ENCODE assay signal across 1 cellular context in the genomic region with DNA sequence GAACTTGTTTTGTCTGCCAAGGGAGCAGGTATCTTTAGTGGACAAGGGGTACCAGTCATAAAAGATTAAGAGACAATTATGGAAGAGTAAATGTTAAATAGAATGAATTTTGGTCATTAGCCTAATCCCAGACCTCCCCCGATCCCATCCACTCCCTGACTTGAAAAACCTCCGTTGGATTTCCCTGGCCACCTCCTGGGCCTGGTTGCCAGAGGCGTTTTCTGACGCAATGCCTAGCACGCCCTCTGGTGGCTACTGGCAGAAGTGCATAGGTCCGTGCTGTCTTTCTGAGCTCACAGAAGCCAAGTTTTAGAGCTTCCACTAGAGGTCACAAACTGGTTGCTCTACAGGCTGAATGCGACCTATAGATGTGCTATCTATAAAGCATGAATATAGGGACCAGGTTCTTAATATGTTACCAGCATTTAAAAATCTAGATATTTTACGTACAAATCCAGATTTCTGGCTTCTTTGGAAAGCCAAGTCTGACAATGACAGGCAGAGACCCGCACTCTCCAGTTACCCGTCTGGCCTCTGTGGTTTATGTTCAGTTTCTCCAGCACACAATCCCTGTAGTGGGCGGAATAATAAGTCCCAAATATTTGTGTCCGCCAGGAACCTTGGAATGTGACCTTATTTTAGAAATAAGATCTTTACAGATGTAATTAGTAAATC.
TF ChIP-seq lines count a peak whose summit lies in the region.

No MANE protein-coding gene starts in this region.

TF ChIP-seq in HepG2, 621 proteins besides CTCF, POLR2A, EP300 and RAD21 (continued from another document and continues in another):
- TF ChIP-seq, protein P1, sequence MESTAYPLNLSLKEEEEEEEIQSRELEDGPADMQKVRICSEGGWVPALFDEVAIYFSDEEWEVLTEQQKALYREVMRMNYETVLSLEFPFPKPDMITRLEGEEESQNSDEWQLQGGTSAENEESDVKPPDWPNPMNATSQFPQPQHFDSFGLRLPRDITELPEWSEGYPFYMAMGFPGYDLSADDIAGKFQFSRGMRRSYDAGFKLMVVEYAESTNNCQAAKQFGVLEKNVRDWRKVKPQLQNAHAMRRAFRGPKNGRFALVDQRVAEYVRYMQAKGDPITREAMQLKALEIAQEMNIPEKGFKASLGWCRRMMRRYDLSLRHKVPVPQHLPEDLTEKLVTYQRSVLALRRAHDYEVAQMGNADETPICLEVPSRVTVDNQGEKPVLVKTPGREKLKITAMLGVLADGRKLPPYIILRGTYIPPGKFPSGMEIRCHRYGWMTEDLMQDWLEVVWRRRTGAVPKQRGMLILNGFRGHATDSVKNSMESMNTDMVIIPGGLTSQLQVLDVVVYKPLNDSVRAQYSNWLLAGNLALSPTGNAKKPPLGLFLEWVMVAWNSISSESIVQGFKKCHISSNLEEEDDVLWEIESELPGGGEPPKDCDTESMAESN (CRISPR knock-in tag; conservative IDR thresholded peaks at IDR 0.05), result no peak
- TF ChIP-seq ZNF577 (CRISPR knock-in tag; IDR thresholded peaks at IDR 0.05; ENCODE audit: borderline replicate concordance, low read depth) (no peak), STAT5B (CRISPR knock-in tag; IDR thresholded peaks at IDR 0.05) (no peak), NR2F6 (IDR thresholded peaks at IDR 0.05) (0 out of 2 replicates have a peak, but pooled peaks have one; percentile 40), NR2F6 (CRISPR knock-in tag; IDR thresholded peaks at IDR 0.05) (0 out of 2 replicates have a peak, but pooled peaks have one; percentile 34), TAF1 (CRISPR knock-in tag; IDR thresholded peaks at IDR 0.05) (no peak), ZNF776 (CRISPR knock-in tag; IDR thresholded peaks at IDR 0.05) (no peak), ZNF205 (CRISPR knock-in tag; IDR thresholded peaks at IDR 0.05) (0 out of 2 replicates have a peak, but pooled peaks have one; percentile 30), XRCC5 (optimal IDR thresholded peaks at IDR 0.05; ENCODE audit: low read length) (peak; percentile 82), ZNF124 (CRISPR knock-in tag; IDR thresholded peaks at IDR 0.05) (no peak), KDM3A (CRISPR knock-in tag; IDR thresholded peaks at IDR 0.05; ENCODE audit: low read depth) (no peak; the same call in 1 of the 2 replicates), AGO2 (optimal IDR thresholded peaks at IDR 0.05; ENCODE audit: low read depth, low read length) (no peak), ZBTB8A (CRISPR knock-in tag; IDR thresholded peaks at IDR 0.05; ENCODE audit: borderline replicate concordance, low read depth) (no peak), RFX3 (CRISPR knock-in tag; IDR thresholded peaks at IDR 0.05) (no peak), ZNF777 (CRISPR knock-in tag; IDR thresholded peaks at IDR 0.05) (no peak), HOXA5 (CRISPR knock-in tag; IDR thresholded peaks at IDR 0.05) (no peak), WIZ (CRISPR knock-in tag; IDR thresholded peaks at IDR 0.05) (no peak), ZNF619 (CRISPR knock-in tag; IDR thresholded peaks at IDR 0.05) (no peak), SP4 (CRISPR knock-in tag; IDR thresholded peaks at IDR 0.05) (no peak), ZC3H4 (CRISPR knock-in tag; IDR thresholded peaks at IDR 0.05; ENCODE audit: borderline replicate concordance) (no peak), NFKBIZ (CRISPR knock-in tag; IDR thresholded peaks at IDR 0.05) (0 out of 2 replicates have a peak, but pooled peaks have one; percentile 66), EZH2 (conservative IDR thresholded peaks at IDR 0.05; ENCODE audit: low read depth, low read length) (no peak), ZNF207 (IDR thresholded peaks at IDR 0.05; ENCODE audit: borderline replicate concordance) (no peak), ZNF83 (CRISPR knock-in tag; IDR thresholded peaks at IDR 0.05; ENCODE audit: borderline replicate concordance) (no peak), SMARCE1 (IDR thresholded peaks at IDR 0.05; ENCODE audit: borderline replicate concordance) (no peak), ZNF12 (CRISPR knock-in tag; IDR thresholded peaks at IDR 0.05) (no peak), JDP2 (CRISPR knock-in tag; IDR thresholded peaks at IDR 0.05; ENCODE audit: borderline replicate concordance) (no peak)
- TF ChIP-seq, protein P2, sequence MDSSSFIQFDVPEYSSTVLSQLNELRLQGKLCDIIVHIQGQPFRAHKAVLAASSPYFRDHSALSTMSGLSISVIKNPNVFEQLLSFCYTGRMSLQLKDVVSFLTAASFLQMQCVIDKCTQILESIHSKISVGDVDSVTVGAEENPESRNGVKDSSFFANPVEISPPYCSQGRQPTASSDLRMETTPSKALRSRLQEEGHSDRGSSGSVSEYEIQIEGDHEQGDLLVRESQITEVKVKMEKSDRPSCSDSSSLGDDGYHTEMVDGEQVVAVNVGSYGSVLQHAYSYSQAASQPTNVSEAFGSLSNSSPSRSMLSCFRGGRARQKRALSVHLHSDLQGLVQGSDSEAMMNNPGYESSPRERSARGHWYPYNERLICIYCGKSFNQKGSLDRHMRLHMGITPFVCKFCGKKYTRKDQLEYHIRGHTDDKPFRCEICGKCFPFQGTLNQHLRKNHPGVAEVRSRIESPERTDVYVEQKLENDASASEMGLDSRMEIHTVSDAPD (CRISPR knock-in tag; IDR thresholded peaks at IDR 0.05), result peak; percentile 42; the same call in 1 of the 2 replicates
- TF ChIP-seq, protein P3, sequence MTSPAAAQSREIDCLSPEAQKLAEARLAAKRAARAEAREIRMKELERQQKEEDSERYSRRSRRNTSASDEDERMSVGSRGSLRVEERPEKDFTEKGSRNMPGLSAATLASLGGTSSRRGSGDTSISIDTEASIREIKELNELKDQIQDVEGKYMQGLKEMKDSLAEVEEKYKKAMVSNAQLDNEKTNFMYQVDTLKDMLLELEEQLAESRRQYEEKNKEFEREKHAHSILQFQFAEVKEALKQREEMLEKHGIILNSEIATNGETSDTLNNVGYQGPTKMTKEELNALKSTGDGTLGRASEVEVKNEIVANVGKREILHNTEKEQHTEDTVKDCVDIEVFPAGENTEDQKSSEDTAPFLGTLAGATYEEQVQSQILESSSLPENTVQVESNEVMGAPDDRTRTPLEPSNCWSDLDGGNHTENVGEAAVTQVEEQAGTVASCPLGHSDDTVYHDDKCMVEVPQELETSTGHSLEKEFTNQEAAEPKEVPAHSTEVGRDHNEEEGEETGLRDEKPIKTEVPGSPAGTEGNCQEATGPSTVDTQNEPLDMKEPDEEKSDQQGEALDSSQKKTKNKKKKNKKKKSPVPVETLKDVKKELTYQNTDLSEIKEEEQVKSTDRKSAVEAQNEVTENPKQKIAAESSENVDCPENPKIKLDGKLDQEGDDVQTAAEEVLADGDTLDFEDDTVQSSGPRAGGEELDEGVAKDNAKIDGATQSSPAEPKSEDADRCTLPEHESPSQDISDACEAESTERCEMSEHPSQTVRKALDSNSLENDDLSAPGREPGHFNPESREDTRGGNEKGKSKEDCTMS (CRISPR knock-in tag; conservative IDR thresholded peaks at IDR 0.05), result no peak
- TF ChIP-seq, protein P4, sequence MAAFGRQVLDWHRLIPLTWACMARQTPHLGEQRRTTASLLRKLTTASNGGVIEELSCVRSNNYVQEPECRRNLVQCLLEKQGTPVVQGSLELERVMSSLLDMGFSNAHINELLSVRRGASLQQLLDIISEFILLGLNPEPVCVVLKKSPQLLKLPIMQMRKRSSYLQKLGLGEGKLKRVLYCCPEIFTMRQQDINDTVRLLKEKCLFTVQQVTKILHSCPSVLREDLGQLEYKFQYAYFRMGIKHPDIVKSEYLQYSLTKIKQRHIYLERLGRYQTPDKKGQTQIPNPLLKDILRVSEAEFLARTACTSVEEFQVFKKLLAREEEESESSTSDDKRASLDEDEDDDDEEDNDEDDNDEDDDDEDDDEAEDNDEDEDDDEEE (CRISPR knock-in tag; IDR thresholded peaks at IDR 0.05), result no peak
- TF ChIP-seq, protein P5, sequence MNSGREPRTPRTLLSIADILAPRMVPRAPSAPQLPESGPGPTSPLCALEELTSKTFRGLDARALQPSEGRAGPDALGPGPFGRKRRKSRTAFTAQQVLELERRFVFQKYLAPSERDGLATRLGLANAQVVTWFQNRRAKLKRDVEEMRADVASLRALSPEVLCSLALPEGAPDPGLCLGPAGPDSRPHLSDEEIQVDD (CRISPR knock-in tag; IDR thresholded peaks at IDR 0.05; ENCODE audit: borderline replicate concordance), result no peak
- TF ChIP-seq, protein P6, sequence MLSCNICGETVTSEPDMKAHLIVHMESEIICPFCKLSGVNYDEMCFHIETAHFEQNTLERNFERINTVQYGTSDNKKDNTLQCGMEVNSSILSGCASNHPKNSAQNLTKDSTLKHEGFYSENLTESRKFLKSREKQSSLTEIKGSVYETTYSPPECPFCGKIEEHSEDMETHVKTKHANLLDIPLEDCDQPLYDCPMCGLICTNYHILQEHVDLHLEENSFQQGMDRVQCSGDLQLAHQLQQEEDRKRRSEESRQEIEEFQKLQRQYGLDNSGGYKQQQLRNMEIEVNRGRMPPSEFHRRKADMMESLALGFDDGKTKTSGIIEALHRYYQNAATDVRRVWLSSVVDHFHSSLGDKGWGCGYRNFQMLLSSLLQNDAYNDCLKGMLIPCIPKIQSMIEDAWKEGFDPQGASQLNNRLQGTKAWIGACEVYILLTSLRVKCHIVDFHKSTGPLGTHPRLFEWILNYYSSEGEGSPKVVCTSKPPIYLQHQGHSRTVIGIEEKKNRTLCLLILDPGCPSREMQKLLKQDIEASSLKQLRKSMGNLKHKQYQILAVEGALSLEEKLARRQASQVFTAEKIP (CRISPR knock-in tag; IDR thresholded peaks at IDR 0.05; ENCODE audit: borderline replicate concordance), result no peak
- TF ChIP-seq, protein P7, sequence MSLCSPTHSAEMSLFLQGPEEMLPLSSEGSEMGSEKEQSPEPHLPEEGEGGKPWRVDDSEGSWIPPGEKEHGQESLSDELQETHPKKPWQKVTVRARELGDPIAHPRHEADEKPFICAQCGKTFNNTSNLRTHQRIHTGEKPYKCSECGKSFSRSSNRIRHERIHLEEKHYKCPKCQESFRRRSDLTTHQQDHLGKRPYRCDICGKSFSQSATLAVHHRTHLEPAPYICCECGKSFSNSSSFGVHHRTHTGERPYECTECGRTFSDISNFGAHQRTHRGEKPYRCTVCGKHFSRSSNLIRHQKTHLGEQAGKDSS (CRISPR knock-in tag; IDR thresholded peaks at IDR 0.05; ENCODE audit: borderline replicate concordance, low read depth), result no peak; the same call in 1 of the 2 replicates
- TF ChIP-seq, protein P8, sequence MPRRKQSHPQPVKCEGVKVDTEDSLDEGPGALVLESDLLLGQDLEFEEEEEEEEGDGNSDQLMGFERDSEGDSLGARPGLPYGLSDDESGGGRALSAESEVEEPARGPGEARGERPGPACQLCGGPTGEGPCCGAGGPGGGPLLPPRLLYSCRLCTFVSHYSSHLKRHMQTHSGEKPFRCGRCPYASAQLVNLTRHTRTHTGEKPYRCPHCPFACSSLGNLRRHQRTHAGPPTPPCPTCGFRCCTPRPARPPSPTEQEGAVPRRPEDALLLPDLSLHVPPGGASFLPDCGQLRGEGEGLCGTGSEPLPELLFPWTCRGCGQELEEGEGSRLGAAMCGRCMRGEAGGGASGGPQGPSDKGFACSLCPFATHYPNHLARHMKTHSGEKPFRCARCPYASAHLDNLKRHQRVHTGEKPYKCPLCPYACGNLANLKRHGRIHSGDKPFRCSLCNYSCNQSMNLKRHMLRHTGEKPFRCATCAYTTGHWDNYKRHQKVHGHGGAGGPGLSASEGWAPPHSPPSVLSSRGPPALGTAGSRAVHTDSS (CRISPR knock-in tag; conservative IDR thresholded peaks at IDR 0.05), result no peak
- TF ChIP-seq, protein P9, sequence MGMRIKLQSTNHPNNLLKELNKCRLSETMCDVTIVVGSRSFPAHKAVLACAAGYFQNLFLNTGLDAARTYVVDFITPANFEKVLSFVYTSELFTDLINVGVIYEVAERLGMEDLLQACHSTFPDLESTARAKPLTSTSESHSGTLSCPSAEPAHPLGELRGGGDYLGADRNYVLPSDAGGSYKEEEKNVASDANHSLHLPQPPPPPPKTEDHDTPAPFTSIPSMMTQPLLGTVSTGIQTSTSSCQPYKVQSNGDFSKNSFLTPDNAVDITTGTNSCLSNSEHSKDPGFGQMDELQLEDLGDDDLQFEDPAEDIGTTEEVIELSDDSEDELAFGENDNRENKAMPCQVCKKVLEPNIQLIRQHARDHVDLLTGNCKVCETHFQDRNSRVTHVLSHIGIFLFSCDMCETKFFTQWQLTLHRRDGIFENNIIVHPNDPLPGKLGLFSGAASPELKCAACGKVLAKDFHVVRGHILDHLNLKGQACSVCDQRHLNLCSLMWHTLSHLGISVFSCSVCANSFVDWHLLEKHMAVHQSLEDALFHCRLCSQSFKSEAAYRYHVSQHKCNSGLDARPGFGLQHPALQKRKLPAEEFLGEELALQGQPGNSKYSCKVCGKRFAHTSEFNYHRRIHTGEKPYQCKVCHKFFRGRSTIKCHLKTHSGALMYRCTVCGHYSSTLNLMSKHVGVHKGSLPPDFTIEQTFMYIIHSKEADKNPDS (CRISPR knock-in tag; IDR thresholded peaks at IDR 0.05), result no peak
- TF ChIP-seq, protein P10, sequence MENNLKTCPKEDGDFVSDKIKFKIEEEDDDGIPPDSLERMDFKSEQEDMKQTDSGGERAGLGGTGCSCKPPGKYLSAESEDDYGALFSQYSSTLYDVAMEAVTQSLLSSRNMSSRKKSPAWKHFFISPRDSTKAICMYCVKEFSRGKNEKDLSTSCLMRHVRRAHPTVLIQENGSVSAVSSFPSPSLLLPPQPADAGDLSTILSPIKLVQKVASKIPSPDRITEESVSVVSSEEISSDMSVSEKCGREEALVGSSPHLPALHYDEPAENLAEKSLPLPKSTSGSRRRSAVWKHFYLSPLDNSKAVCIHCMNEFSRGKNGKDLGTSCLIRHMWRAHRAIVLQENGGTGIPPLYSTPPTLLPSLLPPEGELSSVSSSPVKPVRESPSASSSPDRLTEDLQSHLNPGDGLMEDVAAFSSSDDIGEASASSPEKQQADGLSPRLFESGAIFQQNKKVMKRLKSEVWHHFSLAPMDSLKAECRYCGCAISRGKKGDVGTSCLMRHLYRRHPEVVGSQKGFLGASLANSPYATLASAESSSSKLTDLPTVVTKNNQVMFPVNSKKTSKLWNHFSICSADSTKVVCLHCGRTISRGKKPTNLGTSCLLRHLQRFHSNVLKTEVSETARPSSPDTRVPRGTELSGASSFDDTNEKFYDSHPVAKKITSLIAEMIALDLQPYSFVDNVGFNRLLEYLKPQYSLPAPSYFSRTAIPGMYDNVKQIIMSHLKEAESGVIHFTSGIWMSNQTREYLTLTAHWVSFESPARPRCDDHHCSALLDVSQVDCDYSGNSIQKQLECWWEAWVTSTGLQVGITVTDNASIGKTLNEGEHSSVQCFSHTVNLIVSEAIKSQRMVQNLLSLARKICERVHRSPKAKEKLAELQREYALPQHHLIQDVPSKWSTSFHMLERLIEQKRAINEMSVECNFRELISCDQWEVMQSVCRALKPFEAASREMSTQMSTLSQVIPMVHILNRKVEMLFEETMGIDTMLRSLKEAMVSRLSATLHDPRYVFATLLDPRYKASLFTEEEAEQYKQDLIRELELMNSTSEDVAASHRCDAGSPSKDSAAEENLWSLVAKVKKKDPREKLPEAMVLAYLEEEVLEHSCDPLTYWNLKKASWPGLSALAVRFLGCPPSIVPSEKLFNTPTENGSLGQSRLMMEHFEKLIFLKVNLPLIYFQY (CRISPR knock-in tag; IDR thresholded peaks at IDR 0.05; ENCODE audit: borderline replicate concordance), result 0 out of 2 replicates have a peak, but pooled peaks have one; percentile 70
- TF ChIP-seq, protein P11, sequence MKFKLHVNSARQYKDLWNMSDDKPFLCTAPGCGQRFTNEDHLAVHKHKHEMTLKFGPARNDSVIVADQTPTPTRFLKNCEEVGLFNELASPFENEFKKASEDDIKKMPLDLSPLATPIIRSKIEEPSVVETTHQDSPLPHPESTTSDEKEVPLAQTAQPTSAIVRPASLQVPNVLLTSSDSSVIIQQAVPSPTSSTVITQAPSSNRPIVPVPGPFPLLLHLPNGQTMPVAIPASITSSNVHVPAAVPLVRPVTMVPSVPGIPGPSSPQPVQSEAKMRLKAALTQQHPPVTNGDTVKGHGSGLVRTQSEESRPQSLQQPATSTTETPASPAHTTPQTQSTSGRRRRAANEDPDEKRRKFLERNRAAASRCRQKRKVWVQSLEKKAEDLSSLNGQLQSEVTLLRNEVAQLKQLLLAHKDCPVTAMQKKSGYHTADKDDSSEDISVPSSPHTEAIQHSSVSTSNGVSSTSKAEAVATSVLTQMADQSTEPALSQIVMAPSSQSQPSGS (CRISPR knock-in tag; IDR thresholded peaks at IDR 0.05), result peak; percentile 59; the same call in 1 of the 2 replicates
